ENCODE assay signal across 33 cellular contexts in genomic region chr10:129380279-129380678, GRCh38.
A peak's percentile ranks its signal among the peaks of the same experiment; 100 is the strongest.
DNase-seq lines count a peak whose midpoint lies in the region; FAIRE-seq and TF ChIP-seq lines count a peak whose summit lies in the region.
"Had no signal": no experiment of that assay in that cellular context is flagged by ENCODE, and none has a peak within 500 bp of the region (broad histone marks: within the 10 kb centered on the region; RNA-seq: fewer than 3 reads in every experiment).

No MANE protein-coding gene starts in this region.

- no peak for TF ChIP-seq POLR2A in esophagus muscularis mucosa (IDR thresholded peaks at IDR 0.05; ENCODE audit: low read depth)

- H2BK15ac ChIP-seq in neuronal stem cell (ENCODE audit: low read length), result no peak overlapping the region

- no peak overlapping the region for H4K91ac ChIP-seq in neuronal stem cell (ENCODE audit: low read depth, low read length, poor library complexity)

- no peak overlapping the region for H3K4me3 ChIP-seq in bronchial epithelial cell (ENCODE audit: low read depth, low read length)
- no peak overlapping the region for H3K4me3 ChIP-seq in esophagus muscularis mucosa
- H3K4me3 ChIP-seq in neuronal stem cell (ENCODE audit: low read length in 2 of 2), result no peak overlapping the region
- H3K4me3 ChIP-seq: A549; BLaER1; BLaER1 treated with 17β-estradiol and CSF1 and Interleukin-3, amounts not matched to agents 10 nM and 100 nM had no signal

- H2AK5ac ChIP-seq in neuronal stem cell (ENCODE audit: low read depth, low read length), result no peak overlapping the region

- no peak overlapping the region for H2BK120ac ChIP-seq in neuronal stem cell (ENCODE audit: low read depth, low read length)

- no peak overlapping the region for H2AFZ ChIP-seq in neuronal stem cell (ENCODE audit: low read length)

- FAIRE-seq in bronchial epithelial cell (lab: Jason Lieb, UNC), result peak; percentile 62
- FAIRE-seq: A204.1, A549, D721Med had no signal

- H3K4me2 ChIP-seq in neuronal stem cell (ENCODE audit: insufficient read depth, low read length, poor library complexity, severe bottlenecking), result no peak overlapping the region
- H3K4me2 ChIP-seq: A549; BLaER1; BLaER1 treated with 17β-estradiol and CSF1 and Interleukin-3, amounts not matched to agents 10 nM and 100 nM had no signal

- no peak for TF ChIP-seq EP300 in esophagus muscularis mucosa (IDR thresholded peaks at IDR 0.05)

- H3K9ac ChIP-seq in neuronal stem cell (ENCODE audit: low read depth, low read length, poor library complexity), result no peak overlapping the region
- H3K9ac ChIP-seq: BLaER1; BLaER1 treated with 17β-estradiol and CSF1 and Interleukin-3, amounts not matched to agents 10 nM and 100 nM had no signal

- no peaks in the 10 kb centered on the region for H3K79me1 ChIP-seq in neuronal stem cell (ENCODE audit: low read depth, low read length)

- H3K4me1 ChIP-seq in esophagus muscularis mucosa, result no peaks in the 10 kb centered on the region
- H3K4me1 ChIP-seq in neuronal stem cell (ENCODE audit: control insufficient read depth in 2 of 2, insufficient read depth in 1 of 2, low read depth in 1 of 2, low read length in 2 of 2), result no peaks in the 10 kb centered on the region
- H3K4me1 ChIP-seq: A549; BE2C; BLaER1; BLaER1 treated with 17β-estradiol and CSF1 and Interleukin-3, amounts not matched to agents 10 nM and 100 nM; Caco-2 had no signal

- WGBS in esophagus muscularis mucosa, result 91% methylated on average over 5 of the region's 5 CpGs
- no CpG with 5 or more reads among the region's 5 CpGs for WGBS in neuronal stem cell (ENCODE audit: extremely low coverage in 2 of 2, insufficient read length in 2 of 2, insufficient replicate concordance in 1 of 2), 2 donors

- H2BK12ac ChIP-seq in neuronal stem cell (ENCODE audit: low read length), result no peak overlapping the region

- peak overlapping the region; percentile 5 for H3K14ac ChIP-seq in neuronal stem cell (ENCODE audit: low read length)

- H2BK5ac ChIP-seq in neuronal stem cell (ENCODE audit: low read length), result peak overlapping the region; percentile 5

- no peaks in the 10 kb centered on the region for H3K9me3 ChIP-seq in esophagus muscularis mucosa
- peaks cover 0 to 2% of the 10 kb centered on the region in 2 donors for H3K9me3 ChIP-seq in neuronal stem cell (replicated peaks in 1 of 2; ENCODE audit: control insufficient read depth in 2 of 2, insufficient read depth in 1 of 2, low read depth in 1 of 2, low read length in 2 of 2)
- H3K9me3 ChIP-seq: A549, BE2C, BLaER1, Caco-2 had no signal

- H4K8ac ChIP-seq in neuronal stem cell (ENCODE audit: low read depth, low read length), result no peak overlapping the region

- no peak overlapping the region for H3K4ac ChIP-seq in neuronal stem cell (ENCODE audit: low read length)

- H3K27me3 ChIP-seq in bronchial epithelial cell (ENCODE audit: control insufficient read depth, insufficient read depth, low read length), result no peaks in the 10 kb centered on the region
- no peaks in the 10 kb centered on the region for H3K27me3 ChIP-seq in esophagus muscularis mucosa
- no peaks in the 10 kb centered on the region for H3K27me3 ChIP-seq in neuronal stem cell (ENCODE audit: control insufficient read depth in 3 of 3, insufficient read depth in 3 of 3, low read depth in 1 of 3, low read length in 3 of 3)
- H3K27me3 ChIP-seq: BE2C; BLaER1; BLaER1 treated with 17β-estradiol and CSF1 and Interleukin-3, amounts not matched to agents 10 nM and 100 nM had no signal

- H3K18ac ChIP-seq in neuronal stem cell (ENCODE audit: low read length), result no peak overlapping the region

- H3K23ac ChIP-seq in neuronal stem cell (ENCODE audit: low read depth, low read length, poor library complexity), result no peak overlapping the region

- intact Hi-C loops in esophagus muscularis mucosa (cut with DNase I), result no loop called here

- TF ChIP-seq CTCF in bronchial epithelial cell (IDR thresholded peaks at IDR 0.05; ENCODE audit: insufficient read depth, low read length, severe bottlenecking), result no peak
- no peak for TF ChIP-seq CTCF in esophagus muscularis mucosa (IDR thresholded peaks at IDR 0.05)

- DNase-seq in bronchial epithelial cell (ENCODE audit: low read depth), result no peak
- peak; percentile 77 for DNase-seq in esophagus muscularis mucosa (ENCODE audit: extremely low spot score)
- no peak for DNase-seq in neuronal stem cell (ENCODE audit: low spot score)
- no peak for DNase-seq in activated CD4-positive, alpha-beta T cell treated with anti-CD3 and anti-CD28 coated beads, Interleukin-2, amount 50 U/mL, for 1 hour
- no peak for DNase-seq in NCI-H2081 treated with DMSO at 0.1 percent for 48 hours (lab: John Stamatoyannopoulos, UW)
- no peak for DNase-seq in cerebellar nuclear complex (lab: John Stamatoyannopoulos, UW)
- DNase-seq: 8988T; ACHN; AML-193; BE2C; C1 segment of cervical spinal cord; Caco-2; Calu3; CD4-positive, alpha-beta memory T cell; CD4-positive, alpha-beta T cell; CD4-positive, CD25-positive, alpha-beta regulatory T cell; CD8-positive, alpha-beta memory T cell; CD8-positive, alpha-beta T cell; COR-L47; DMS 273 treated with DMSO at 0.1 percent for 48 hours; DMS153; DMS53; DMS79; DMS79 treated with DMSO at 0.1 percent for 48 hours; DND-41; EL had no signal

- H3K36me3 ChIP-seq in bronchial epithelial cell (ENCODE audit: control insufficient read depth, insufficient read depth, low read length), result no peaks in the 10 kb centered on the region
- H3K36me3 ChIP-seq in esophagus muscularis mucosa, result no peaks in the 10 kb centered on the region
- no peaks in the 10 kb centered on the region for H3K36me3 ChIP-seq in neuronal stem cell (replicated peaks in 1 of 2; ENCODE audit: control insufficient read depth in 2 of 2, insufficient read depth in 2 of 2, low read length in 2 of 2)
- H3K36me3 ChIP-seq: BE2C; BLaER1; BLaER1 treated with 17β-estradiol and CSF1 and Interleukin-3, amounts not matched to agents 10 nM and 100 nM had no signal

- H3K27ac ChIP-seq in esophagus muscularis mucosa (replicated peaks in 1 of 4) (no peak overlapping the region), neuronal stem cell (replicated peaks; ENCODE audit: low read length) (no peak overlapping the region)
- H3K27ac ChIP-seq: 22Rv1; A549; BLaER1; BLaER1 treated with 17β-estradiol and CSF1 and Interleukin-3, amounts not matched to agents 10 nM and 100 nM; C4-2B had no signal
